Comparison of ENCODE assay signal across 9 cellular contexts in genomic region chr6:15893556-15894253, GRCh38.
DNase-seq lines count a peak whose midpoint lies in the region; TF ChIP-seq lines count a peak whose summit lies in the region.
"Had no signal": no experiment of that assay in that cellular context is flagged by ENCODE, and none has a peak within 500 bp of the region (broad histone marks: within the 10 kb centered on the region; RNA-seq: fewer than 3 reads in every experiment).

No MANE protein-coding gene starts in this region.

- H3K27ac ChIP-seq in HEK293 (ENCODE audit: extremely low read depth, low read depth, low read length) (no peak overlapping the region), dorsolateral prefrontal cortex (no peak overlapping the region)

- H3K4me1 ChIP-seq in HEK293 (ENCODE audit: control insufficient read depth, insufficient read depth, low read length): no peaks in the 10 kb centered on the region; the same call in 1 of the 2 replicates

- no peak overlapping the region for H3K4me3 ChIP-seq in AG09309 (ENCODE audit: control insufficient read depth, low read depth, low read length)
- H3K4me3 ChIP-seq in HEK293 (ENCODE audit: low read depth, low read length): no peak overlapping the region
- H3K4me3 ChIP-seq in dorsolateral prefrontal cortex: no peak overlapping the region

- H3K27me3 Mint-ChIP-seq in glutamatergic neuron (ENCODE audit: unreplicated experiment): peaks cover 2% of the 10 kb centered on the region

- H3K9me3 Mint-ChIP-seq in glutamatergic neuron (ENCODE audit: unreplicated experiment): no peaks in the 10 kb centered on the region

- no peak for DNase-seq in AG09309 (ENCODE audit: low read depth)
- peak; percentile 86 for DNase-seq in SK-MEL-5 (ENCODE audit: low read depth, low spot score)
- DNase-seq in glutamatergic neuron: no peak
- DNase-seq in mucosa of gallbladder (ENCODE audit: low spot score): no peak
- DNase-seq in NCI-H1092 (lab: John Stamatoyannopoulos, UW): no peak
- no peak for DNase-seq in dorsolateral prefrontal cortex
- no peak for DNase-seq in cardiac septum (ENCODE audit: low spot score)
- DNase-seq: anterior cingulate cortex had no signal

- H3K27ac Mint-ChIP-seq in glutamatergic neuron (ENCODE audit: unreplicated experiment): no peak overlapping the region

- no peak overlapping the region for H3K4me3 Mint-ChIP-seq in glutamatergic neuron (ENCODE audit: unreplicated experiment)

- peak; percentile 9 for TF ChIP-seq CTCF in AG09309 (IDR thresholded peaks at IDR 0.05; ENCODE audit: control insufficient read depth, insufficient read depth, low read depth, low read length, missing control alignments)
- no peak for TF ChIP-seq CTCF in HEK293 (tag by site-specific recombination; IDR thresholded peaks at IDR 0.05)
- TF ChIP-seq CTCF in glutamatergic neuron (IDR thresholded peaks at IDR 0.05; ENCODE audit: partially characterized antibody, unreplicated experiment): peak; percentile 92
- peak in 3 of 56 donors; percentile 16 to 24 (median 17) for TF ChIP-seq CTCF in dorsolateral prefrontal cortex (IDR thresholded peaks at IDR 0.05 in 54 of 56, conservative IDR thresholded peaks at IDR 0.05 in 2 of 56; ENCODE audit: low read depth in 1 of 56, partially characterized antibody in 56 of 56)

- H3K27me3 ChIP-seq in dorsolateral prefrontal cortex: no peaks in the 10 kb centered on the region

- POLR2A ChIA-PET in HEK293 (lab: Yijun Ruan, JAX): interaction anchor here (1.0 kb wide), 1 partner anchor 235 kb away, joined by 5 read pairs; the partner anchor contains the start of gene MYLIP

- peaks cover 4% of the 10 kb centered on the region for H3K36me3 Mint-ChIP-seq in glutamatergic neuron (ENCODE audit: unreplicated experiment)

- CTCF ChIA-PET in HEK293 (lab: Yijun Ruan, JAX): interaction anchor here (0.6 to 1.9 kb wide), 13 partner anchors 9 to 312 kb away, joined by 3 to 7 read pairs (median 4); no protein-coding TSS in a partner anchor

- in situ Hi-C loops in SK-MEL-5 (cut with HindIII; ENCODE audit: low pct_unique_long_range_greater_than_20kb, low sequenced_read_pairs): no loop called here

- peaks cover 6% of the 10 kb centered on the region for H3K4me1 Mint-ChIP-seq in glutamatergic neuron (ENCODE audit: low read depth, unreplicated experiment)

- H3K36me3 ChIP-seq in HEK293 (ENCODE audit: control insufficient read depth in 2 of 2, insufficient read depth in 1 of 2, low read length in 2 of 2): no peaks in the 10 kb centered on the region

- H3K9me3 ChIP-seq in HEK293 (ENCODE audit: control insufficient read depth, insufficient read depth, low read depth, low read length): no peaks in the 10 kb centered on the region

- intact Hi-C loops in dorsolateral prefrontal cortex (cut with DNase I) (no loop called here), cardiac septum (cut with DNase I) (no loop called here)

TF ChIP-seq in HEK293, 187 proteins besides CTCF, POLR2A, EP300 and RAD21:
- TF ChIP-seq ZNF394 (tag by site-specific recombination; IDR thresholded peaks at IDR 0.05; ENCODE audit: borderline replicate concordance) (no peak), SETDB1 (IDR thresholded peaks at IDR 0.05; ENCODE audit: insufficient read length, low read length) (peak; percentile 62), SCRT1 (tag by site-specific recombination; IDR thresholded peaks at IDR 0.05; ENCODE audit: borderline replicate concordance) (no peak), ZNF221 (tag by site-specific recombination; IDR thresholded peaks at IDR 0.05; ENCODE audit: borderline replicate concordance) (no peak)
